In the genomic region with DNA sequence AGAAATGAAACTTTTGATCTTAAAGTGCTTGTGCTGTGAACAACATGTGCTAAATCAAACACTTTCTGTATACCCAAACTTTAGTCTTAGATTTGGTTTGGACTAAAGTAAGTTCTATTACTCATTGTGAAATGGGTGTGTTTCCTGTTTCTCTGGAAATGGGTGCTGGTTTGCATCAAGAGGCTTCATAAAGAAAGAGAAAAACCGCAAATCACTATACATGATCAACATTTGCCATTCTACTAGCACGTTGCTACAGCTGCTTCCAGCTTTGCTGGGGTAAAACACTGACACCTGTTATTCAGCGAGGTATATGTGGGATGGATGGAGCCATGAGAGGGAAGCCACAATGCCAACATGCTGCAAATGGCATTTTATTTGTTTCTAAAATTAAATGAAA, we compare ENCODE assay signal across 9 cellular contexts.
A peak's percentile ranks its signal among the peaks of the same experiment; 100 is the strongest.
DNase-seq lines count a peak whose midpoint lies in the region; ATAC-seq and TF ChIP-seq lines count a peak whose summit lies in the region.
"Had no signal": no experiment of that assay in that cellular context is flagged by ENCODE, and none has a peak within 500 bp of the region (broad histone marks: within the 10 kb centered on the region; RNA-seq: fewer than 3 reads in every experiment).

No MANE protein-coding gene starts in this region.

- peaks cover 36% of the 10 kb centered on the region for H3K36me3 Mint-ChIP-seq in activated naive CD4-positive, alpha-beta T cell treated with anti-CD3 and anti-CD28 coated beads, Interleukin-2, amount 10 ng/mL, durations not matched to agents 7 days and 5 days

- peak overlapping the region; percentile 13 for H3K4me3 Mint-ChIP-seq in activated naive CD4-positive, alpha-beta T cell treated with anti-CD3 and anti-CD28 coated beads, Interleukin-2, amount 10 ng/mL, durations not matched to agents 7 days and 5 days

- peaks cover 28% of the 10 kb centered on the region for H3K9me3 Mint-ChIP-seq in activated naive CD4-positive, alpha-beta T cell treated with anti-CD3 and anti-CD28 coated beads, Interleukin-2, amount 10 ng/mL, durations not matched to agents 7 days and 5 days

- intact Hi-C loops in dorsolateral prefrontal cortex (cut with DNase I), result no loop called here

- H3K27me3 Mint-ChIP-seq in activated naive CD4-positive, alpha-beta T cell treated with anti-CD3 and anti-CD28 coated beads, Interleukin-2, amount 10 ng/mL, durations not matched to agents 7 days and 5 days, result no peaks in the 10 kb centered on the region

- ATAC-seq in GM19468 (IDR thresholded peaks at IDR 0.05; ENCODE audit: extremely low read depth, unreplicated experiment) (peak; percentile 98), HG03342 (IDR thresholded peaks at IDR 0.05; ENCODE audit: unreplicated experiment) (peak; percentile 86)

- peak; percentile 10 for DNase-seq in GM10266 (ENCODE audit: extremely low spot score)
- peak; percentile 58 for DNase-seq in activated naive CD4-positive, alpha-beta T cell treated with anti-CD3 and anti-CD28 coated beads, Interleukin-2, amount 10 ng/mL, durations not matched to agents 7 days and 5 days
- DNase-seq in NCI-H2029 (lab: John Stamatoyannopoulos, UW), result no peak
- DNase-seq in KG1 (lab: John Stamatoyannopoulos, UW), result no peak
- DNase-seq in NCI-H524 treated with DMSO at 0.1 percent for 48 hours (lab: John Stamatoyannopoulos, UW), result no peak
- no peak for DNase-seq in dorsolateral prefrontal cortex
- DNase-seq: NCI-H2171 treated with DMSO at 0.1 percent for 48 hours had no signal

- CTCF ChIA-PET in activated naive CD4-positive, alpha-beta T cell treated with anti-CD3 and anti-CD28 coated beads, Interleukin-2, amount 10 ng/mL, durations not matched to agents 7 days and 5 days (lab: Charles Lee), result interaction anchor here (0.7 to 1.5 kb wide), 5 partner anchors 9 to 253 kb away, joined by 3 to 5 read pairs (median 4); no protein-coding TSS in a partner anchor

- TF ChIP-seq CTCF in GM10266 (IDR thresholded peaks at IDR 0.05; ENCODE audit: control insufficient read depth, insufficient read depth, low read depth, missing control alignments), result no peak
- TF ChIP-seq CTCF in dorsolateral prefrontal cortex (IDR thresholded peaks at IDR 0.05 in 54 of 56, conservative IDR thresholded peaks at IDR 0.05 in 2 of 56; ENCODE audit: low read depth in 1 of 56, partially characterized antibody in 56 of 56), result no peak

- H3K4me3 ChIP-seq in dorsolateral prefrontal cortex, result no peak overlapping the region

- no peaks in the 10 kb centered on the region for H3K27me3 ChIP-seq in dorsolateral prefrontal cortex

- no peak overlapping the region for H3K27ac ChIP-seq in dorsolateral prefrontal cortex

- H3K27ac Mint-ChIP-seq in activated naive CD4-positive, alpha-beta T cell treated with anti-CD3 and anti-CD28 coated beads, Interleukin-2, amount 10 ng/mL, durations not matched to agents 7 days and 5 days, result peak overlapping the region; percentile 91

- H3K4me1 Mint-ChIP-seq in activated naive CD4-positive, alpha-beta T cell treated with anti-CD3 and anti-CD28 coated beads, Interleukin-2, amount 10 ng/mL, durations not matched to agents 7 days and 5 days, result peaks cover 76% of the 10 kb centered on the region

Comparison
In these comparisons a context has a peak if more than half of its experiments do, and no peak if none do; other contexts are left out.
1. DNase-seq: peak in GM10266 (single experiment) and activated naive CD4-positive, alpha-beta T cell treated with anti-CD3 and anti-CD28 coated beads, Interleukin-2, amount 10 ng/mL, durations not matched to agents 7 days and 5 days (single experiment); none in NCI-H2029 (single experiment), KG1 (single experiment), NCI-H524 treated with DMSO at 0.1 percent for 48 hours (single experiment) and dorsolateral prefrontal cortex (0 of 10).